In the genomic region with DNA sequence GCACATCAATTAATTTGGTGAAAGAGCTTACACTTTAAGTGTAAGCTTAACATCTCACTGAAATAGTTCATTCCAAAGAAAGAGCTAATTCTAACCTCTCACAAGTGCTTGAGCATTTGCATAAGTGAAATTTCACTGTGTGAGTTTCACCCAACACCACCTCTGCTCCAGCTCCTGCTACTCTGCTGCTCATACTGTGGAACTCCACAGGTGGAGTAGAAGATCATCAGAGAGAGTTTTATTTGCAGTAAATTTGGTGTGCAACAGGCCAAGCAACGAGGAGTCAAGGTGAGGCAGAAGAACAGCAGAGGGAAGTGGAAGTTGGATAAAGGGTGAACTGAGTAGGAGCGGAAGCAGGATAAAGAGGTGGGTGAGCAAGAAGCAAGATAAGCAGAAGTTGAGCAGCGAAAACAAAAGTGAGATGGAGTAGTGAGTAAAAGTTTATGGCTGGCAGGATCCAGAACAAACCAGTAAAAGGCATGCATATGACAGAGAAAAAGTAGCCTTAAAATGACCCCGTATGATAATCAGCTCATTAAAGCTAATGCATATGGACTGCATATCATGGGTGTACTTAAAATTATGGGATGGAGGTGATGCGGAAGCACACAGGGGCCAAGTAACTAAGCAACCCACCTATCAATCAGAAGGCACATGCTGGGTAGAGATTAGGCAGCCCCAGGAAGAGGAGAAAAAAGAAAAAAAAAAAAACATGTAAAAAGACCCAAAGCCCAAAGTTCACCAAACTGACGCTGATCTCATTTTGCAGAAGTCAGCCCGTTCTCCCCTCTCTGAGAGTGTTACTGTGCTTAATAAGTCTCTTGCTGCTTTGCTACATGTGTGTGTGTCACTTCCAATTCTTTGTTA, we compare ENCODE assay signal across 7 cellular contexts. TPM values are rescaled to one million over a fixed set of nuclear protein-coding genes. Genes with fewer than 3 reads are reported as not detected.
DNase-seq lines count a peak whose midpoint lies in the region; ATAC-seq and TF ChIP-seq lines count a peak whose summit lies in the region.
"Not testable (repeated sequence)": the region's sequence is repeated elsewhere in the genome, so short reads cannot be mapped to it uniquely, and the experiment has no call there.

No MANE protein-coding gene starts in this region.

- peaks cover 39% of the 10 kb centered on the region for H3K27me3 Mint-ChIP-seq in activated naive CD4-positive, alpha-beta T cell treated with anti-CD3 and anti-CD28 coated beads, Interleukin-2, amount 10 ng/mL, durations not matched to agents 7 days and 5 days
- H3K27me3 Mint-ChIP-seq in memory B cell, result not testable (repeated sequence)

- peak overlapping the region; percentile 62 for H3K27ac ChIP-seq in OCI-LY7 (ENCODE audit: low read depth, low read length, poor library complexity, severe bottlenecking)

- H3K9me2 ChIP-seq in OCI-LY7 (ENCODE audit: insufficient read depth, low read length), result not testable (repeated sequence)

- not testable (repeated sequence) for BruUV-seq in OCI-LY7 (replicated peaks; lab: Mats Ljungman, UMichigan)

- H3K4me3 ChIP-seq in OCI-LY7 (ENCODE audit: low read depth, low read length, poor library complexity, severe bottlenecking), result peak overlapping the region; percentile 46

- POLR2A ChIA-PET in OCI-LY7 (lab: Charles Lee), result not testable (repeated sequence)

- H3K9me3 Mint-ChIP-seq in activated naive CD4-positive, alpha-beta T cell treated with anti-CD3 and anti-CD28 coated beads, Interleukin-2, amount 10 ng/mL, durations not matched to agents 7 days and 5 days; memory B cell: not testable (repeated sequence)

- not testable (repeated sequence) for H3K27ac Mint-ChIP-seq in activated naive CD4-positive, alpha-beta T cell treated with anti-CD3 and anti-CD28 coated beads, Interleukin-2, amount 10 ng/mL, durations not matched to agents 7 days and 5 days
- peak overlapping the region; percentile 94 for H3K27ac Mint-ChIP-seq in memory B cell

- H3K4me3 Mint-ChIP-seq in activated naive CD4-positive, alpha-beta T cell treated with anti-CD3 and anti-CD28 coated beads, Interleukin-2, amount 10 ng/mL, durations not matched to agents 7 days and 5 days, result peak overlapping the region; percentile 23
- H3K4me3 Mint-ChIP-seq in memory B cell, result peak overlapping the region; percentile 86

- peak overlapping the region; percentile 80; the same call in 1 of the 2 replicates for H2AFZ ChIP-seq in OCI-LY7 (ENCODE audit: low read length)

- ATAC-seq in GM18867 (IDR thresholded peaks at IDR 0.05; ENCODE audit: unreplicated experiment) (peak; percentile 38), GM21526 (IDR thresholded peaks at IDR 0.05; ENCODE audit: low FRiP score, unreplicated experiment) (peak; percentile 44), HG02885 (IDR thresholded peaks at IDR 0.05; ENCODE audit: poor library complexity, unreplicated experiment) (peak; percentile 43), HG03378 (IDR thresholded peaks at IDR 0.05; ENCODE audit: unreplicated experiment) (peak; percentile 52), memory B cell (ENCODE audit: low read depth) (peak; percentile 57)

- not testable (repeated sequence) for H3K9me3 ChIP-seq in OCI-LY7 (ENCODE audit: low read length)

- peak overlapping the region; percentile 64 for H3K4me2 ChIP-seq in OCI-LY7 (ENCODE audit: low read length)

- H4K20me1 ChIP-seq in OCI-LY7 (ENCODE audit: insufficient read depth, low read length), result not testable (repeated sequence)

- not testable (repeated sequence) for H3K79me2 ChIP-seq in OCI-LY7 (ENCODE audit: insufficient read depth, low read depth, low read length)

- TF ChIP-seq CTCF in OCI-LY7 (conservative IDR thresholded peaks at IDR 0.05; ENCODE audit: low read length), result not testable (repeated sequence)

- DNase-seq in OCI-LY7 (ENCODE audit: low spot score), result peak; percentile 11
- not testable (repeated sequence) for DNase-seq in activated naive CD4-positive, alpha-beta T cell treated with anti-CD3 and anti-CD28 coated beads, Interleukin-2, amount 10 ng/mL, durations not matched to agents 7 days and 5 days
- DNase-seq in memory B cell (ENCODE audit: low spot score in 2 of 2), result peak in 1 of 2 donors; percentile 35

- not testable (repeated sequence) for H3K36me3 Mint-ChIP-seq in activated naive CD4-positive, alpha-beta T cell treated with anti-CD3 and anti-CD28 coated beads, Interleukin-2, amount 10 ng/mL, durations not matched to agents 7 days and 5 days; memory B cell

- H3K4me1 Mint-ChIP-seq in activated naive CD4-positive, alpha-beta T cell treated with anti-CD3 and anti-CD28 coated beads, Interleukin-2, amount 10 ng/mL, durations not matched to agents 7 days and 5 days, result peaks cover 26% of the 10 kb centered on the region
- H3K4me1 Mint-ChIP-seq in memory B cell, result peaks cover 14% of the 10 kb centered on the region

- CTCF ChIA-PET in OCI-LY7 (lab: Charles Lee; ENCODE audit: unreplicated experiment); activated naive CD4-positive, alpha-beta T cell treated with anti-CD3 and anti-CD28 coated beads, Interleukin-2, amount 10 ng/mL, durations not matched to agents 7 days and 5 days (lab: Charles Lee): not testable (repeated sequence)

- intact Hi-C loops in OCI-LY7 (cut with micrococcal nuclease; ENCODE audit: unreplicated experiment), result not testable (repeated sequence)

- H3K4me1 ChIP-seq in OCI-LY7 (ENCODE audit: insufficient read depth, low read length, poor library complexity, severe bottlenecking), result not testable (repeated sequence)

- H3K36me3 ChIP-seq in OCI-LY7 (ENCODE audit: insufficient read depth, low read length), result not testable (repeated sequence)

RNA-seq across cellular contexts. Expression of a gene that starts 3.6 kb away (rescaled TPM):
- total RNA-seq in OCI-LY7 (2014; rRNA removed; shearing (Covaris generic)), result 11.7 and 13.2 TPM in 2 replicates
- 20.3 and 24.8 TPM in 2 replicates for total RNA-seq in OCI-LY7 (2022)
